Comparison of ENCODE assay signal across 1 cellular context in the genomic region with DNA sequence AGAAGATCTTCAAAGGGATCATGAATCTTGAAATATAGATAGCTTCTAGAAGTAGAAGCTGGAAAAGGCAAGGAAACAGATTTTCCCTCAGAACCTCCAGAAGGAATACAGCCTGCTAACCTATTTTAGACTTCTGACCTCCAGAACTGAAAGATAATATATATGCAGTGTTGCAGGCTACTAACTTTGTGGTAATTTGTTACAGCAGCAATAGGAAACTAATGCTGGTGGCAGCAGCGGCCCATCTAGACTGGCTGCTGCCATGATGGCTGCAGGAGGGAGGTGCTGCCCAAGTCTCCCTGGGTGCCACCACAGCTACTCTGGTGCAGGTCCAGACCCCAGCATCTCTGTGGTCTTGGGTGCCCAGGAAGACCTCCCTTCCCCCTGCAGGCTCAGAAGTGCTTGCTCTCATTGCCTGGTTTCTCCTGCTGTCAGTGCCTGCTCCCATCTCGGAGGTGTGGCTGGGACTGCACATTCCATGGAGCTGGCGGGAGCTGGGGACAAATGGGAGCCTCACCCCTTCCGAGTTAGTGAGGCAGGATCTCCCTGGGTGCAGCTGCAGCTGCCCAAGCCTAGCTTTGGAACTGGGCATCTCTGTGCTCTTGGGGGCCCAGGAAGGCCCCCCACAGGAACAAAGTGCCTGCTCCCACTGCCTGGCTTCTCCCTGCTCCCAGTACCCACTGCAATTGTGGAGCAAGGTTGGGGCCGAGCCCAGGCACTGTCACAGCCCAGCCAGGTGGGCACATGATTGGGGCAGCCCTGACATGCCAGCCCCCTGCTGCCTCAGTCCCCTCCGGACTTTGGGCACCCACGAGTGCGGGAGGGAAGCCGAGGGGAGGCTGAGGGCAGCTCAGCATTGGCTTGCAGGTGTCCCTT.
TF ChIP-seq lines count a peak whose summit lies in the region.

No MANE protein-coding gene starts in this region.

TF ChIP-seq in HepG2, 621 proteins besides CTCF, POLR2A, EP300 and RAD21 (continued from another document and continues in another):
- TF ChIP-seq, protein P1, sequence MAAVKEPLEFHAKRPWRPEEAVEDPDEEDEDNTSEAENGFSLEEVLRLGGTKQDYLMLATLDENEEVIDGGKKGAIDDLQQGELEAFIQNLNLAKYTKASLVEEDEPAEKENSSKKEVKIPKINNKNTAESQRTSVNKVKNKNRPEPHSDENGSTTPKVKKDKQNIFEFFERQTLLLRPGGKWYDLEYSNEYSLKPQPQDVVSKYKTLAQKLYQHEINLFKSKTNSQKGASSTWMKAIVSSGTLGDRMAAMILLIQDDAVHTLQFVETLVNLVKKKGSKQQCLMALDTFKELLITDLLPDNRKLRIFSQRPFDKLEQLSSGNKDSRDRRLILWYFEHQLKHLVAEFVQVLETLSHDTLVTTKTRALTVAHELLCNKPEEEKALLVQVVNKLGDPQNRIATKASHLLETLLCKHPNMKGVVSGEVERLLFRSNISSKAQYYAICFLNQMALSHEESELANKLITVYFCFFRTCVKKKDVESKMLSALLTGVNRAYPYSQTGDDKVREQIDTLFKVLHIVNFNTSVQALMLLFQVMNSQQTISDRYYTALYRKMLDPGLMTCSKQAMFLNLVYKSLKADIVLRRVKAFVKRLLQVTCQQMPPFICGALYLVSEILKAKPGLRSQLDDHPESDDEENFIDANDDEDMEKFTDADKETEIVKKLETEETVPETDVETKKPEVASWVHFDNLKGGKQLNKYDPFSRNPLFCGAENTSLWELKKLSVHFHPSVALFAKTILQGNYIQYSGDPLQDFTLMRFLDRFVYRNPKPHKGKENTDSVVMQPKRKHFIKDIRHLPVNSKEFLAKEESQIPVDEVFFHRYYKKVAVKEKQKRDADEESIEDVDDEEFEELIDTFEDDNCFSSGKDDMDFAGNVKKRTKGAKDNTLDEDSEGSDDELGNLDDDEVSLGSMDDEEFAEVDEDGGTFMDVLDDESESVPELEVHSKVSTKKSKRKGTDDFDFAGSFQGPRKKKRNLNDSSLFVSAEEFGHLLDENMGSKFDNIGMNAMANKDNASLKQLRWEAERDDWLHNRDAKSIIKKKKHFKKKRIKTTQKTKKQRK (IDR thresholded peaks at IDR 0.05; ENCODE audit: low read length): no peak
- TF ChIP-seq SOX5 (CRISPR knock-in tag; IDR thresholded peaks at IDR 0.05; ENCODE audit: borderline replicate concordance) (no peak), SRSF4 (IDR thresholded peaks at IDR 0.05; ENCODE audit: low read depth, low read length, poor library complexity, severe bottlenecking) (no peak), SNAI1 (CRISPR knock-in tag; IDR thresholded peaks at IDR 0.05; ENCODE audit: borderline replicate concordance) (no peak), TSC22D2 (CRISPR knock-in tag; IDR thresholded peaks at IDR 0.05; ENCODE audit: borderline replicate concordance) (no peak), ZNF782 (CRISPR knock-in tag; IDR thresholded peaks at IDR 0.05; ENCODE audit: borderline replicate concordance) (no peak), ZNF256 (CRISPR knock-in tag; conservative IDR thresholded peaks at IDR 0.05) (no peak), SMC3 (IDR thresholded peaks at IDR 0.05; ENCODE audit: low read length) (no peak), RFX5 (IDR thresholded peaks at IDR 0.05; ENCODE audit: low read depth, low read length) (no peak), GPN1 (CRISPR knock-in tag; IDR thresholded peaks at IDR 0.05; ENCODE audit: borderline replicate concordance) (no peak), ZZZ3 (CRISPR knock-in tag; IDR thresholded peaks at IDR 0.05; ENCODE audit: borderline replicate concordance) (no peak), FOXM1 (CRISPR knock-in tag; IDR thresholded peaks at IDR 0.05) (no peak), RBFOX2 (IDR thresholded peaks at IDR 0.05; ENCODE audit: low read depth, low read length) (no peak), SALL1 (CRISPR knock-in tag; IDR thresholded peaks at IDR 0.05) (peak; percentile 17; the same call in 1 of the 2 replicates), HOXA7 (CRISPR knock-in tag; IDR thresholded peaks at IDR 0.05) (0 out of 2 replicates have a peak, but pooled peaks have one; percentile 25), ZFP36 (IDR thresholded peaks at IDR 0.05; ENCODE audit: borderline replicate concordance, low read depth, low read length, partially characterized antibody) (no peak), FOXP1 (IDR thresholded peaks at IDR 0.05) (no peak), FOXP1 (CRISPR knock-in tag; IDR thresholded peaks at IDR 0.05) (no peak), SMAD3 (CRISPR knock-in tag; IDR thresholded peaks at IDR 0.05) (no peak), NPAS2 (CRISPR knock-in tag; IDR thresholded peaks at IDR 0.05; ENCODE audit: borderline replicate concordance) (no peak), STAT5B (CRISPR knock-in tag; IDR thresholded peaks at IDR 0.05) (no peak), ERF (CRISPR knock-in tag; IDR thresholded peaks at IDR 0.05) (no peak), WIZ (CRISPR knock-in tag; IDR thresholded peaks at IDR 0.05) (no peak), CBX2 (IDR thresholded peaks at IDR 0.05; ENCODE audit: low read depth, low read length) (no peak), CBX2 (CRISPR knock-in tag; IDR thresholded peaks at IDR 0.05; ENCODE audit: low read depth) (no peak), FOSL2 (CRISPR knock-in tag; IDR thresholded peaks at IDR 0.05) (no peak), ZMAT3 (CRISPR knock-in tag; conservative IDR thresholded peaks at IDR 0.05) (no peak), ASH2L (IDR thresholded peaks at IDR 0.05; ENCODE audit: insufficient read length, low read depth, low read length) (no peak), SNRNP70 (IDR thresholded peaks at IDR 0.05; ENCODE audit: low read depth, low read length) (no peak), SAFB2 (CRISPR knock-in tag; IDR thresholded peaks at IDR 0.05; ENCODE audit: borderline replicate concordance, low read depth) (no peak), ZNF333 (CRISPR knock-in tag; IDR thresholded peaks at IDR 0.05; ENCODE audit: borderline replicate concordance) (no peak), ZNF230 (CRISPR knock-in tag; IDR thresholded peaks at IDR 0.05) (no peak), THYN1 (CRISPR knock-in tag; IDR thresholded peaks at IDR 0.05; ENCODE audit: borderline replicate concordance, low read depth) (no peak), ZNF713 (CRISPR knock-in tag; IDR thresholded peaks at IDR 0.05) (no peak), ZNF354B (CRISPR knock-in tag; IDR thresholded peaks at IDR 0.05) (no peak), MXI1 (IDR thresholded peaks at IDR 0.05; ENCODE audit: borderline replicate concordance, low read depth, low read length) (0 out of 3 replicates have a peak, but pooled peaks have one; percentile 26), MAFK (conservative IDR thresholded peaks at IDR 0.05 in 1 of 2, IDR thresholded peaks at IDR 0.05 in 1 of 2; ENCODE audit: low read length in 2 of 2) (no peak), ZNF136 (CRISPR knock-in tag; IDR thresholded peaks at IDR 0.05; ENCODE audit: low read depth) (no peak), ZNF274 (CRISPR knock-in tag; IDR thresholded peaks at IDR 0.05) (peak; percentile 72; the same call in 1 of the 2 replicates), KAT8 (CRISPR knock-in tag; IDR thresholded peaks at IDR 0.05) (0 out of 2 replicates have a peak, but pooled peaks have one; percentile 2), ZNF234 (CRISPR knock-in tag; conservative IDR thresholded peaks at IDR 0.05) (no peak), ZNF572 (CRISPR knock-in tag; IDR thresholded peaks at IDR 0.05) (no peak), RCOR2 (CRISPR knock-in tag; IDR thresholded peaks at IDR 0.05) (no peak), REPIN1 (CRISPR knock-in tag; IDR thresholded peaks at IDR 0.05; ENCODE audit: borderline replicate concordance, low read depth) (no peak), ZNF446 (CRISPR knock-in tag; IDR thresholded peaks at IDR 0.05) (no peak), SALL2 (CRISPR knock-in tag; IDR thresholded peaks at IDR 0.05) (no peak), NFE2L1 (CRISPR knock-in tag; IDR thresholded peaks at IDR 0.05; ENCODE audit: borderline replicate concordance) (no peak), PAF1 (CRISPR knock-in tag; IDR thresholded peaks at IDR 0.05) (no peak), FOXK2 (IDR thresholded peaks at IDR 0.05) (no peak), POGZ (CRISPR knock-in tag; IDR thresholded peaks at IDR 0.05) (0 out of 2 replicates have a peak, but pooled peaks have one; percentile 12), KDM5A (IDR thresholded peaks at IDR 0.05; ENCODE audit: borderline replicate concordance, low read length) (no peak), POLR2AphosphoS5 (IDR thresholded peaks at IDR 0.05; ENCODE audit: low read depth, low read length) (no peak), ZNF724P (CRISPR knock-in tag; IDR thresholded peaks at IDR 0.05; ENCODE audit: borderline replicate concordance) (no peak)
- TF ChIP-seq, protein P2, sequence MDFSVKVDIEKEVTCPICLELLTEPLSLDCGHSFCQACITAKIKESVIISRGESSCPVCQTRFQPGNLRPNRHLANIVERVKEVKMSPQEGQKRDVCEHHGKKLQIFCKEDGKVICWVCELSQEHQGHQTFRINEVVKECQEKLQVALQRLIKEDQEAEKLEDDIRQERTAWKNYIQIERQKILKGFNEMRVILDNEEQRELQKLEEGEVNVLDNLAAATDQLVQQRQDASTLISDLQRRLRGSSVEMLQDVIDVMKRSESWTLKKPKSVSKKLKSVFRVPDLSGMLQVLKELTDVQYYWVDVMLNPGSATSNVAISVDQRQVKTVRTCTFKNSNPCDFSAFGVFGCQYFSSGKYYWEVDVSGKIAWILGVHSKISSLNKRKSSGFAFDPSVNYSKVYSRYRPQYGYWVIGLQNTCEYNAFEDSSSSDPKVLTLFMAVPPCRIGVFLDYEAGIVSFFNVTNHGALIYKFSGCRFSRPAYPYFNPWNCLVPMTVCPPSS (IDR thresholded peaks at IDR 0.05): no peak
- TF ChIP-seq, protein P3, sequence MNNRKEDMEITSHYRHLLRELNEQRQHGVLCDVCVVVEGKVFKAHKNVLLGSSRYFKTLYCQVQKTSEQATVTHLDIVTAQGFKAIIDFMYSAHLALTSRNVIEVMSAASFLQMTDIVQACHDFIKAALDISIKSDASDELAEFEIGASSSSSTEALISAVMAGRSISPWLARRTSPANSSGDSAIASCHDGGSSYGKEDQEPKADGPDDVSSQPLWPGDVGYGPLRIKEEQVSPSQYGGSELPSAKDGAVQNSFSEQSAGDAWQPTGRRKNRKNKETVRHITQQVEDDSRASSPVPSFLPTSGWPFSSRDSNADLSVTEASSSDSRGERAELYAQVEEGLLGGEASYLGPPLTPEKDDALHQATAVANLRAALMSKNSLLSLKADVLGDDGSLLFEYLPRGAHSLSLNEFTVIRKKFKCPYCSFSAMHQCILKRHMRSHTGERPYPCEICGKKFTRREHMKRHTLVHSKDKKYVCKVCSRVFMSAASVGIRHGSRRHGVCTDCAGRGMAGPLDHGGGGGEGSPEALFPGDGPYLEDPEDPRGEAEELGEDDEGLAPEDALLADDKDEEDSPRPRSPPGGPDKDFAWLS (CRISPR knock-in tag; IDR thresholded peaks at IDR 0.05; ENCODE audit: borderline replicate concordance): no peak
- TF ChIP-seq, protein P4, sequence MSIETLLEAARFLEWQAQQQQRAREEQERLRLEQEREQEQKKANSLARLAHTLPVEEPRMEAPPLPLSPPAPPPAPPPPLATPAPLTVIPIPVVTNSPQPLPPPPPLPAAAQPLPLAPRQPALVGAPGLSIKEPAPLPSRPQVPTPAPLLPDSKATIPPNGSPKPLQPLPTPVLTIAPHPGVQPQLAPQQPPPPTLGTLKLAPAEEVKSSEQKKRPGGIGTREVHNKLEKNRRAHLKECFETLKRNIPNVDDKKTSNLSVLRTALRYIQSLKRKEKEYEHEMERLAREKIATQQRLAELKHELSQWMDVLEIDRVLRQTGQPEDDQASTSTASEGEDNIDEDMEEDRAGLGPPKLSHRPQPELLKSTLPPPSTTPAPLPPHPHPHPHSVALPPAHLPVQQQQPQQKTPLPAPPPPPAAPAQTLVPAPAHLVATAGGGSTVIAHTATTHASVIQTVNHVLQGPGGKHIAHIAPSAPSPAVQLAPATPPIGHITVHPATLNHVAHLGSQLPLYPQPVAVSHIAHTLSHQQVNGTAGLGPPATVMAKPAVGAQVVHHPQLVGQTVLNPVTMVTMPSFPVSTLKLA (IDR thresholded peaks at IDR 0.05): no peak
- TF ChIP-seq, protein P5, sequence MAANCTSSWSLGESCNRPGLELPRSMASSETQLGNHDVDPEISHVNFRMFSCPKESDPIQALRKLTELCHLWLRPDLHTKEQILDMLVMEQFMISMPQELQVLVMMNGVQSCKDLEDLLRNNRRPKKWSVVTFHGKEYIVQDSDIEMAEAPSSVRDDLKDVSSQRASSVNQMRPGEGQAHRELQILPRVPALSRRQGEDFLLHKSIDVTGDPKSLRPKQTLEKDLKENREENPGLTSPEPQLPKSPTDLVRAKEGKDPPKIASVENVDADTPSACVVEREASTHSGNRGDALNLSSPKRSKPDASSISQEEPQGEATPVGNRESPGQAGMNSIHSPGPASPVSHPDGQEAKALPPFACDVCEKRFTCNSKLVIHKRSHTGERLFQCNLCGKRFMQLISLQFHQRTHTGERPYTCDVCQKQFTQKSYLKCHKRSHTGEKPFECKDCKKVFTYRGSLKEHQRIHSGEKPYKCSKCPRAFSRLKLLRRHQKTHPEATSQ (CRISPR knock-in tag; IDR thresholded peaks at IDR 0.05; ENCODE audit: borderline replicate concordance): no peak
- TF ChIP-seq, protein P6, sequence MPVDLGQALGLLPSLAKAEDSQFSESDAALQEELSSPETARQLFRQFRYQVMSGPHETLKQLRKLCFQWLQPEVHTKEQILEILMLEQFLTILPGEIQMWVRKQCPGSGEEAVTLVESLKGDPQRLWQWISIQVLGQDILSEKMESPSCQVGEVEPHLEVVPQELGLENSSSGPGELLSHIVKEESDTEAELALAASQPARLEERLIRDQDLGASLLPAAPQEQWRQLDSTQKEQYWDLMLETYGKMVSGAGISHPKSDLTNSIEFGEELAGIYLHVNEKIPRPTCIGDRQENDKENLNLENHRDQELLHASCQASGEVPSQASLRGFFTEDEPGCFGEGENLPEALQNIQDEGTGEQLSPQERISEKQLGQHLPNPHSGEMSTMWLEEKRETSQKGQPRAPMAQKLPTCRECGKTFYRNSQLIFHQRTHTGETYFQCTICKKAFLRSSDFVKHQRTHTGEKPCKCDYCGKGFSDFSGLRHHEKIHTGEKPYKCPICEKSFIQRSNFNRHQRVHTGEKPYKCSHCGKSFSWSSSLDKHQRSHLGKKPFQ (CRISPR knock-in tag; IDR thresholded peaks at IDR 0.05; ENCODE audit: insufficient replicate concordance): no peak
- TF ChIP-seq, protein P7, sequence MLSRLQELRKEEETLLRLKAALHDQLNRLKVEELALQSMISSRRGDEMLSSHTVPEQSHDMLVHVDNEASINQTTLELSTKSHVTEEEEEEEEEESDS (CRISPR knock-in tag; IDR thresholded peaks at IDR 0.05; ENCODE audit: borderline replicate concordance): no peak
- TF ChIP-seq, protein P8, sequence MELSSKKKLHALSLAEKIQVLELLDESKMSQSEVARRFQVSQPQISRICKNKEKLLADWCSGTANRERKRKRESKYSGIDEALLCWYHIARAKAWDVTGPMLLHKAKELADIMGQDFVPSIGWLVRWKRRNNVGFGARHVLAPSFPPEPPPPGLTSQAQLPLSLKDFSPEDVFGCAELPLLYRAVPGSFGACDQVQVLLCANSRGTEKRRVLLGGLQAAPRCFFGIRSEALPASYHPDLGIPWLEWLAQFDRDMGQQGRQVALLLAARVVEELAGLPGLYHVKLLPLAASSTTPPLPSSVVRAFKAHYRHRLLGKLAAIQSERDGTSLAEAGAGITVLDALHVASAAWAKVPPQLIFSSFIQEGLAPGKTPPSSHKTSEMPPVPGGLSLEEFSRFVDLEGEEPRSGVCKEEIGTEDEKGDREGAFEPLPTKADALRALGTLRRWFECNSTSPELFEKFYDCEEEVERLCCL (CRISPR knock-in tag; IDR thresholded peaks at IDR 0.05; ENCODE audit: borderline replicate concordance): no peak
